In the genomic region with DNA sequence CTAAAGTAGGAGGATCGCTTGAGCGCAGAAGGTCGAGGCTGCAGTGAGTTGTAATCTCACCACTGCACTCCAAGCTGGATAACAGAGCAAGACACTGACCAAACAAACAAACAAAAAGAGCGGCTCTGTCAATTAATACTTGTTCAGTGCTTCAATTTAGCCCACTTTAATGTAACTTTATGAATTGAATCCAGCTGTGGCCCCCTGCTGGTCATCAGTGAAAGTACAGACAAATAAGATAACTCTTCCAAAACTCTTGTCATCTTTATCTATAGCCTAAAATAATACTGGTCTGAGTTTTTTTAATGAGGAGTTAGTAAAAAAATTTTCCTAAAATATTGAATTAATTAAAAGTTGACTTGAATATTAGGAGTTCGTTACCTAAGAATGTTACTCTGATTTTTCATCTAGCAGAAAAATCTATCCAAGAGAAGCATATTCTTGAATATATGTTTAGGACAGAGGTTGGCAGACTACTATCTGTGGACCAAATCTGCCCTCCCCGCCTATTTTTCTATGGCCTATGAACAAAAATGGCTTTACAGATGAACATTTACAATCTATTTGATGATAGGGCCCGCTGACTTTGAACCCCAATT, we compare ENCODE assay signal across 8 cellular contexts. TPM values are rescaled to one million over a fixed set of nuclear protein-coding genes. Genes with fewer than 3 reads are reported as not detected.
DNase-seq lines count a peak whose midpoint lies in the region; ATAC-seq and TF ChIP-seq lines count a peak whose summit lies in the region.

No MANE protein-coding gene starts in this region.

- H3K36me3 Mint-ChIP-seq in CD4-positive, CD25-positive, alpha-beta regulatory T cell: no peaks in the 10 kb centered on the region
- no peaks in the 10 kb centered on the region for H3K36me3 Mint-ChIP-seq in activated CD8-positive, alpha-beta memory T cell treated with anti-CD3 and anti-CD28 coated beads, Interleukin-2, amount 10 ng/mL, durations not matched to agents 7 days and 5 days

- no peak overlapping the region for H3K27ac Mint-ChIP-seq in CD4-positive, CD25-positive, alpha-beta regulatory T cell
- no peak overlapping the region for H3K27ac Mint-ChIP-seq in activated CD8-positive, alpha-beta memory T cell treated with anti-CD3 and anti-CD28 coated beads, Interleukin-2, amount 10 ng/mL, durations not matched to agents 7 days and 5 days

- H3K4me3 Mint-ChIP-seq in CD4-positive, CD25-positive, alpha-beta regulatory T cell: no peak overlapping the region
- no peak overlapping the region for H3K4me3 Mint-ChIP-seq in activated CD8-positive, alpha-beta memory T cell treated with anti-CD3 and anti-CD28 coated beads, Interleukin-2, amount 10 ng/mL, durations not matched to agents 7 days and 5 days

- no peaks in the 10 kb centered on the region for H3K27me3 ChIP-seq in CD4-positive, CD25-positive, alpha-beta regulatory T cell (ENCODE audit: control insufficient read depth, insufficient read depth, low read length)
- H3K27me3 ChIP-seq in esophagus muscularis mucosa (no peaks in the 10 kb centered on the region), uterus (no peaks in the 10 kb centered on the region)

- H3K27me3 Mint-ChIP-seq in CD4-positive, CD25-positive, alpha-beta regulatory T cell: no peaks in the 10 kb centered on the region
- H3K27me3 Mint-ChIP-seq in activated CD8-positive, alpha-beta memory T cell treated with anti-CD3 and anti-CD28 coated beads, Interleukin-2, amount 10 ng/mL, durations not matched to agents 7 days and 5 days: no peaks in the 10 kb centered on the region

- H3K4me1 ChIP-seq in CD4-positive, CD25-positive, alpha-beta regulatory T cell (ENCODE audit: control insufficient read depth, insufficient read depth, low read length, poor library complexity, severe bottlenecking): no peaks in the 10 kb centered on the region
- H3K4me1 ChIP-seq in esophagus muscularis mucosa (peaks cover 0 to 3% (median 0%) of the 10 kb centered on the region in 4 donors), uterus (no peaks in the 10 kb centered on the region)

- TF ChIP-seq CTCF in GM20000 (IDR thresholded peaks at IDR 0.05; ENCODE audit: extremely low read depth, missing control alignments) (peak; percentile 66), esophagus muscularis mucosa (IDR thresholded peaks at IDR 0.05) (peak; percentile 82 to 85 (median 83)), omental fat pad (IDR thresholded peaks at IDR 0.05) (peak in 2 of 3 donors; percentile 14 to 48), uterus (IDR thresholded peaks at IDR 0.05) (peak; percentile 76 to 82 (median 79))

- no peaks in the 10 kb centered on the region for H3K36me3 ChIP-seq in CD4-positive, CD25-positive, alpha-beta regulatory T cell (ENCODE audit: control insufficient read depth, insufficient read depth, low read length)
- peaks cover 5 to 51% (median 28%) of the 10 kb centered on the region in 4 donors for H3K36me3 ChIP-seq in esophagus muscularis mucosa
- H3K36me3 ChIP-seq in uterus: no peaks in the 10 kb centered on the region

- CTCF ChIA-PET in activated CD8-positive, alpha-beta memory T cell treated with anti-CD3 and anti-CD28 coated beads, Interleukin-2, amount 10 ng/mL, durations not matched to agents 7 days and 5 days (lab: Charles Lee): interaction anchor here (0.7 to 2.5 kb wide), 7 partner anchors 9 to 285 kb away, joined by 3 to 15 read pairs (median 3); partner anchors contain the start of gene JAM2

- no peak for TF ChIP-seq EP300 in esophagus muscularis mucosa (IDR thresholded peaks at IDR 0.05)

- ATAC-seq in CD4-positive, CD25-positive, alpha-beta regulatory T cell (ENCODE audit: low read depth in 2 of 2): no peak
- peak; percentile 33 for ATAC-seq in activated CD8-positive, alpha-beta memory T cell treated with anti-CD3 and anti-CD28 coated beads, Interleukin-2, amount 10 ng/mL, durations not matched to agents 7 days and 5 days
- ATAC-seq in omental fat pad (ENCODE audit: low FRiP score) (no peak), GM18873 (IDR thresholded peaks at IDR 0.05; ENCODE audit: low FRiP score, unreplicated experiment) (no peak)

- intact Hi-C loops in esophagus muscularis mucosa (cut with DNase I): loop anchor here (1.0 kb wide), 1 partner anchor 100 kb away; no protein-coding TSS in a partner anchor
- intact Hi-C loops in uterus (cut with DNase I; ENCODE audit: low total_unique reads): loop anchor here (5.0 kb wide), 1 partner anchor 101 kb away; the partner anchor contains the start of gene MRPL39

- no peaks in the 10 kb centered on the region for H3K4me1 Mint-ChIP-seq in CD4-positive, CD25-positive, alpha-beta regulatory T cell
- peaks cover 4% of the 10 kb centered on the region for H3K4me1 Mint-ChIP-seq in activated CD8-positive, alpha-beta memory T cell treated with anti-CD3 and anti-CD28 coated beads, Interleukin-2, amount 10 ng/mL, durations not matched to agents 7 days and 5 days

- WGBS in esophagus muscularis mucosa: 65% methylated on average over 7 of the region's 7 CpGs

- H3K9me3 ChIP-seq in CD4-positive, CD25-positive, alpha-beta regulatory T cell (ENCODE audit: control insufficient read depth in 2 of 2, low read length in 2 of 2): no peaks in the 10 kb centered on the region
- H3K9me3 ChIP-seq in esophagus muscularis mucosa (no peaks in the 10 kb centered on the region), uterus (no peaks in the 10 kb centered on the region)

- peak; percentile 27 to 68 (median 52) for DNase-seq in CD4-positive, CD25-positive, alpha-beta regulatory T cell
- DNase-seq in GM20000 (ENCODE audit: low spot score) (peak; percentile 53), NCI-H526 (lab: John Stamatoyannopoulos, UW) (peak; percentile 6 to 50), esophagus muscularis mucosa (ENCODE audit: extremely low spot score) (no peak), omental fat pad (ENCODE audit: low spot score) (peak; percentile 42), uterus (peak; percentile 22 to 51)
- DNase-seq in activated CD8-positive, alpha-beta memory T cell treated with anti-CD3 and anti-CD28 coated beads, Interleukin-2, amount 10 ng/mL, durations not matched to agents 7 days and 5 days: peak; percentile 51

- H3K9me3 Mint-ChIP-seq in CD4-positive, CD25-positive, alpha-beta regulatory T cell: no peaks in the 10 kb centered on the region
- no peaks in the 10 kb centered on the region for H3K9me3 Mint-ChIP-seq in activated CD8-positive, alpha-beta memory T cell treated with anti-CD3 and anti-CD28 coated beads, Interleukin-2, amount 10 ng/mL, durations not matched to agents 7 days and 5 days (ENCODE audit: low read depth)

- TF ChIP-seq POLR2A in esophagus muscularis mucosa (IDR thresholded peaks at IDR 0.05; ENCODE audit: low read depth) (no peak), uterus (IDR thresholded peaks at IDR 0.05) (no peak)

- no peak overlapping the region for H3K27ac ChIP-seq in CD4-positive, CD25-positive, alpha-beta regulatory T cell (ENCODE audit: insufficient read depth, low read length, poor library complexity, severe bottlenecking)
- H3K27ac ChIP-seq in esophagus muscularis mucosa (replicated peaks in 1 of 4): no peak overlapping the region
- H3K27ac ChIP-seq in uterus: no peak overlapping the region

- no peak overlapping the region for H3K4me3 ChIP-seq in CD4-positive, CD25-positive, alpha-beta regulatory T cell (ENCODE audit: low read depth, low read length)
- H3K4me3 ChIP-seq in esophagus muscularis mucosa (no peak overlapping the region), uterus (no peak overlapping the region)

RNA-seq across cellular contexts. Expression of gene ATP5PF, which starts 26.1 kb away (rescaled TPM):
- 36.1 TPM for total RNA-seq in CD4-positive, CD25-positive, alpha-beta regulatory T cell
- 100 to 1,000 TPM; 328 to 375 (median 348) TPM for polyA plus RNA-seq in CD4-positive, CD25-positive, alpha-beta regulatory T cell
- total RNA-seq in activated CD8-positive, alpha-beta memory T cell treated with anti-CD3 and anti-CD28 coated beads, Interleukin-2, amount 10 ng/mL, durations not matched to agents 7 days and 5 days: 100 to 1,000 TPM; 114 to 131 TPM
- total RNA-seq in esophagus muscularis mucosa (100 to 1,000 TPM; 105 to 213 (median 136) TPM), omental fat pad (100 to 1,000 TPM in 1 of 4 donors, 10 to 100 TPM in 3; 69.1 to 110 (median 94.1) TPM), uterus (100 to 1,000 TPM in 1 of 4 donors, 10 to 100 TPM in 3; 15.9 to 108 (median 76.2) TPM)

RNA-seq across cellular contexts. Expression of gene GABPA, which starts 26.2 kb away (rescaled TPM):
- 17.5 TPM for total RNA-seq in CD4-positive, CD25-positive, alpha-beta regulatory T cell
- polyA plus RNA-seq in CD4-positive, CD25-positive, alpha-beta regulatory T cell: 10 to 100 TPM; 15.3 to 21.3 (median 18.2) TPM
- total RNA-seq in activated CD8-positive, alpha-beta memory T cell treated with anti-CD3 and anti-CD28 coated beads, Interleukin-2, amount 10 ng/mL, durations not matched to agents 7 days and 5 days: 10 to 100 TPM; 23.9 to 27.1 TPM
- total RNA-seq in esophagus muscularis mucosa: 10 to 100 TPM; 17.6 to 23.7 (median 19.6) TPM
- total RNA-seq in omental fat pad: 10 to 100 TPM; 17.7 to 37.0 (median 20.2) TPM
- total RNA-seq in uterus: 10 to 100 TPM in 3 of 4 donors, 1 to 10 TPM in 1; 8.2 to 94.4 (median 44.6) TPM

Comparison
In these comparisons a context has a peak if more than half of its experiments do, and no peak if none do; other contexts are left out.
1. CTCF ChIP-seq: peak in every context shown above with its lines; median percentile 83 in esophagus muscularis mucosa; 79 in uterus; 66 in GM20000; 31 in omental fat pad.